ENCODE assay signal across 15 cellular contexts in genomic region chr12:94326727-94327126, GRCh38.
DNase-seq lines count a peak whose midpoint lies in the region; ATAC-seq and TF ChIP-seq lines count a peak whose summit lies in the region.
"Had no signal": no experiment of that assay in that cellular context is flagged by ENCODE, and none has a peak within 500 bp of the region (broad histone marks: within the 10 kb centered on the region; RNA-seq: fewer than 3 reads in every experiment).

No MANE protein-coding gene starts in this region.

- peaks cover 14% of the 10 kb centered on the region for H3K4me1 Mint-ChIP-seq in activated CD8-positive, alpha-beta T cell treated with anti-CD3 and anti-CD28 coated beads for 36 hours (ENCODE audit: low read depth)
- H3K4me1 Mint-ChIP-seq: CD4-positive, alpha-beta memory T cell had no signal

- DNase-seq in GM04504 (ENCODE audit: low read depth) (peak; percentile 35), fibroblast of the aortic adventitia (ENCODE audit: low read depth) (peak; percentile 76), GM13977 (ENCODE audit: low spot score) (no peak), NCI-H446 (lab: John Stamatoyannopoulos, UW) (no peak), NCI-H2227 treated with DMSO at 0.1 percent for 48 hours (lab: John Stamatoyannopoulos, UW) (no peak)
- peak; percentile 2 for DNase-seq in activated CD8-positive, alpha-beta T cell treated with anti-CD3 and anti-CD28 coated beads for 36 hours
- DNase-seq: activated CD8-positive, alpha-beta memory T cell treated with anti-CD3 and anti-CD28 coated beads, Interleukin-2, amount 50 U/mL, for 48 hours; caudate nucleus; CD4-positive, alpha-beta memory T cell; kidney; NCI-H187; T-helper 9 cell had no signal

- H3K27me3 ChIP-seq in ACC112 (ENCODE audit: insufficient read depth, low read length): no peaks in the 10 kb centered on the region
- H3K27me3 ChIP-seq: esophagus muscularis mucosa had no signal

- CTCF ChIA-PET in activated CD8-positive, alpha-beta T cell treated with anti-CD3 and anti-CD28 coated beads for 36 hours (lab: Charles Lee): interaction anchor here (1.1 kb wide), 1 partner anchor 13 kb away, joined by 3 read pairs; no protein-coding TSS in a partner anchor

- peaks cover 77% of the 10 kb centered on the region for H3K36me3 Mint-ChIP-seq in activated CD8-positive, alpha-beta T cell treated with anti-CD3 and anti-CD28 coated beads for 36 hours (ENCODE audit: low read depth)

- H3K36me3 ChIP-seq in ACC112 (ENCODE audit: insufficient read depth, low read length): peaks cover 19% of the 10 kb centered on the region

- peaks cover 23% of the 10 kb centered on the region for H3K4me1 ChIP-seq in ACC112 (ENCODE audit: control insufficient read depth, insufficient read depth, low read length, unreplicated experiment)
- H3K4me1 ChIP-seq: esophagus muscularis mucosa had no signal

- H3K27ac ChIP-seq in ACC112 (ENCODE audit: low read depth, low read length): peak overlapping the region; percentile 51
- H3K27ac ChIP-seq: esophagus muscularis mucosa had no signal

- no peaks in the 10 kb centered on the region for H3K79me2 ChIP-seq in ACC112 (ENCODE audit: control insufficient read depth, insufficient read depth, low read length, unreplicated experiment)

- in situ Hi-C loops in GM13977 (cut with MboI; ENCODE audit: low pct_unique_long_range_greater_than_20kb, low sequenced_read_pairs, unreplicated experiment): loop anchor here (10.0 kb wide), 1 partner anchor 208 kb away; no protein-coding TSS in a partner anchor

- H3K27ac Mint-ChIP-seq in activated CD8-positive, alpha-beta T cell treated with anti-CD3 and anti-CD28 coated beads for 36 hours: no peak overlapping the region
- H3K27ac Mint-ChIP-seq: CD4-positive, alpha-beta memory T cell had no signal

- TF ChIP-seq CTCF in activated CD8-positive, alpha-beta T cell treated with anti-CD3 and anti-CD28 coated beads for 36 hours (IDR thresholded peaks at IDR 0.05): no peak
- TF ChIP-seq CTCF in fibroblast of the aortic adventitia (IDR thresholded peaks at IDR 0.05; ENCODE audit: insufficient read depth, low read length): no peak
- no peak for TF ChIP-seq CTCF in GM13977 (IDR thresholded peaks at IDR 0.05; ENCODE audit: extremely low read depth, insufficient read depth, missing control alignments)

- H3K4me3 ChIP-seq in ACC112 (ENCODE audit: low read depth, low read length) (no peak overlapping the region), fibroblast of the aortic adventitia (ENCODE audit: low read depth, low read length) (no peak overlapping the region)
- H3K4me3 ChIP-seq: esophagus muscularis mucosa had no signal

- H3K9me3 Mint-ChIP-seq in activated CD8-positive, alpha-beta T cell treated with anti-CD3 and anti-CD28 coated beads for 36 hours: peaks cover 4% of the 10 kb centered on the region

- POLR2A ChIA-PET in activated CD8-positive, alpha-beta T cell treated with anti-CD3 and anti-CD28 coated beads for 36 hours (lab: Charles Lee): no interaction called here

- peak; percentile 77 for ATAC-seq in activated CD8-positive, alpha-beta T cell treated with anti-CD3 and anti-CD28 coated beads for 36 hours
- ATAC-seq in GM18907 (IDR thresholded peaks at IDR 0.05; ENCODE audit: unreplicated experiment): no peak

- intact Hi-C loops in activated CD8-positive, alpha-beta T cell treated with anti-CD3 and anti-CD28 coated beads for 36 hours (cut with micrococcal nuclease): no loop called here

- no peak overlapping the region for H2AFZ ChIP-seq in ACC112 (ENCODE audit: low read length, unreplicated experiment)

- no peak overlapping the region for H3K4me3 Mint-ChIP-seq in activated CD8-positive, alpha-beta T cell treated with anti-CD3 and anti-CD28 coated beads for 36 hours
- H3K4me3 Mint-ChIP-seq: CD4-positive, alpha-beta memory T cell had no signal

- H3K27me3 Mint-ChIP-seq in activated CD8-positive, alpha-beta T cell treated with anti-CD3 and anti-CD28 coated beads for 36 hours: no peaks in the 10 kb centered on the region
- H3K27me3 Mint-ChIP-seq: CD4-positive, alpha-beta memory T cell had no signal

Comparison
In these comparisons a context has a peak if more than half of its experiments do, and no peak if none do; other contexts are left out.
1. DNase-seq: peak in GM04504 (single experiment), activated CD8-positive, alpha-beta T cell treated with anti-CD3 and anti-CD28 coated beads for 36 hours (single experiment) and fibroblast of the aortic adventitia (single experiment); none in GM13977 (single experiment), NCI-H446 (0 of 2) and NCI-H2227 treated with DMSO at 0.1 percent for 48 hours (single experiment).